In the genomic region with DNA sequence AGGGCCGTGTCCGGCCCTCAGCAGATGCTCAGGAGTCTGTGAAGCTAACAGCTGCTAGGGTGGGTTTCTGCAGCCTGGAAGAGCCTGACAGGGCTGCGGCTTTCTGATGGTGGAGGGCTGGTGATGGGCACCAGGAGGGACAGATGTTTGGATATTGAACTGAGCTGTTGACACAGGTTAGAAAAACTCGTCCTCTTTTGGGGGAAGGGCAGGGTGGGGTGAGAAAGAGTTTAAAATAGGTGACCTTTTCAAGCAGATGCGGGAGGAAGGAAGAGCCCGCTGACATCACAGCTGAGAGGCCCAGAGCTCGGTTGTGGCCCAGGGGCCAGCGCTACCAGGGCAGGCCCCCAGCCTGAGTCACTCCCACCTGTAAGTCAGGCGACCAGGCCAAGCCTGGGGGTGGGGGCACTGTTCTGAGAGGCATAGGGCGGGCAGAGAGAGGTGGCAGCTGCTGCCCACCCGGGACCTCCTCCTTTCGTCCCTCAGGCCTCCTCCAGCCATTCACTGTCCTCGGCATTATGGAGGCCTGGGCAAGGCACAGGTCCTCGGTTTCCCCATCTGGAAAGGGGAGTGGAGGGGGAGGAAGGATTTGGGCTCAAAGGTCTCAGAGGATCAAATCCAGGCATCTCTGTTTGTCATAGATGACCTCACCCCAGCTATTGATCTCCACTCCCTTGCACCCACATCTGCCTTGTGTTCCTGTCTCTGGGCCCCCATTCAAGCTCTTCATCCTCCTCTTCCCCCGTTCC, we compare ENCODE assay signal across 8 cellular contexts. TPM values are rescaled to one million over a fixed set of nuclear protein-coding genes. Genes with fewer than 3 reads are reported as not detected.
DNase-seq lines count a peak whose midpoint lies in the region; ATAC-seq and TF ChIP-seq lines count a peak whose summit lies in the region.

No MANE protein-coding gene starts in this region.

- H3K27ac Mint-ChIP-seq in activated naive CD4-positive, alpha-beta T cell treated with anti-CD3 and anti-CD28 coated beads, Interleukin-2, amount 50 U/mL, for 24 hours = peak overlapping the region; percentile 43
- H3K27ac Mint-ChIP-seq in chondrocyte (ENCODE audit: unreplicated experiment) = no peak overlapping the region

- peak overlapping the region; percentile 19 for H3K4me3 Mint-ChIP-seq in activated naive CD4-positive, alpha-beta T cell treated with anti-CD3 and anti-CD28 coated beads, Interleukin-2, amount 50 U/mL, for 24 hours
- no peak overlapping the region for H3K4me3 Mint-ChIP-seq in chondrocyte (ENCODE audit: unreplicated experiment)

- no peak for TF ChIP-seq CTCF in chondrocyte (IDR thresholded peaks at IDR 0.05)

- no peaks in the 10 kb centered on the region for H3K27me3 Mint-ChIP-seq in activated naive CD4-positive, alpha-beta T cell treated with anti-CD3 and anti-CD28 coated beads, Interleukin-2, amount 50 U/mL, for 24 hours
- no peaks in the 10 kb centered on the region for H3K27me3 Mint-ChIP-seq in chondrocyte (ENCODE audit: low read depth)

- DNase-seq in stimulated activated CD4-positive, alpha-beta T cell treated with anti-CD3 and anti-CD28 coated beads, Interleukin-2, amount 100 ng/mL, for 24 hours = peak; percentile 43 to 54
- no peak for DNase-seq in activated effector memory CD4-positive, alpha-beta T cell treated with anti-CD3 and anti-CD28 coated beads, Interleukin-2, amount 50 U/mL, for 16 hours
- DNase-seq in chondrocyte (ENCODE audit: low spot score) (no peak), NOMO-1 treated with DMSO at 0.1 percent for 48 hours (lab: John Stamatoyannopoulos, UW; ENCODE audit: unreplicated experiment) (no peak), SKM-1 (lab: John Stamatoyannopoulos, UW; ENCODE audit: unreplicated experiment) (no peak)

- no peaks in the 10 kb centered on the region for H3K9me3 Mint-ChIP-seq in activated naive CD4-positive, alpha-beta T cell treated with anti-CD3 and anti-CD28 coated beads, Interleukin-2, amount 50 U/mL, for 24 hours
- H3K9me3 Mint-ChIP-seq in chondrocyte (ENCODE audit: low read depth) = no peaks in the 10 kb centered on the region

- H3K4me1 Mint-ChIP-seq in activated naive CD4-positive, alpha-beta T cell treated with anti-CD3 and anti-CD28 coated beads, Interleukin-2, amount 50 U/mL, for 24 hours = peaks cover 72% of the 10 kb centered on the region
- peaks cover 26% of the 10 kb centered on the region for H3K4me1 Mint-ChIP-seq in chondrocyte (ENCODE audit: low read depth)

- ATAC-seq in HG03571 (IDR thresholded peaks at IDR 0.05; ENCODE audit: unreplicated experiment) = peak; percentile 46

- peak; percentile 9 for TF ChIP-seq POLR2A in GM19099 (IDR thresholded peaks at IDR 0.05; ENCODE audit: extremely low read depth, insufficient read length, low read depth)

- no peaks in the 10 kb centered on the region for H3K36me3 Mint-ChIP-seq in activated naive CD4-positive, alpha-beta T cell treated with anti-CD3 and anti-CD28 coated beads, Interleukin-2, amount 50 U/mL, for 24 hours
- no peaks in the 10 kb centered on the region for H3K36me3 Mint-ChIP-seq in chondrocyte (ENCODE audit: low read depth)

RNA-seq across cellular contexts. Expression of gene ID3, which starts 32.3 kb away (rescaled TPM):
- 81.8 to 330 TPM (median 83.5 TPM) in 3 replicates for total RNA-seq in chondrocyte

Comparison
In these comparisons a context has a peak if more than half of its experiments do, and no peak if none do; other contexts are left out.
1. DNase-seq: peak in stimulated activated CD4-positive, alpha-beta T cell treated with anti-CD3 and anti-CD28 coated beads, Interleukin-2, amount 100 ng/mL, for 24 hours (2 of 2); none in activated effector memory CD4-positive, alpha-beta T cell treated with anti-CD3 and anti-CD28 coated beads, Interleukin-2, amount 50 U/mL, for 16 hours (single experiment), chondrocyte (single experiment), NOMO-1 treated with DMSO at 0.1 percent for 48 hours (single experiment) and SKM-1 (single experiment).